ENCODE assay signal across 16 cellular contexts in genomic region chr12:92537235-92537960, GRCh38.
DNase-seq lines count a peak whose midpoint lies in the region; ATAC-seq and TF ChIP-seq lines count a peak whose summit lies in the region.
"Had no signal": no experiment of that assay in that cellular context is flagged by ENCODE, and none has a peak within 500 bp of the region (broad histone marks: within the 10 kb centered on the region; RNA-seq: fewer than 3 reads in every experiment).

No MANE protein-coding gene starts in this region.

- H3K4me3 ChIP-seq in osteoblast (ENCODE audit: insufficient read depth, low read length) = no peak overlapping the region
- H3K4me3 ChIP-seq: esophagus muscularis mucosa, right atrium auricular region, suprapubic skin had no signal

- no peaks in the 10 kb centered on the region for H3K27me3 Mint-ChIP-seq in CD4-positive, alpha-beta T cell

- peaks cover 50% of the 10 kb centered on the region for H3K4me1 Mint-ChIP-seq in CD4-positive, alpha-beta T cell (ENCODE audit: low read depth)

- CTCF ChIA-PET in CD4-positive, alpha-beta T cell (lab: Charles Lee) = no interaction called here

- H3K27ac ChIP-seq in CD4-positive, alpha-beta T cell (ENCODE audit: low read depth, low read length) = no peak overlapping the region
- H3K27ac ChIP-seq in osteoblast (ENCODE audit: low read depth, low read length) = no peak overlapping the region
- H3K27ac ChIP-seq: esophagus muscularis mucosa, suprapubic skin had no signal

- no peaks in the 10 kb centered on the region for H3K9me3 ChIP-seq in CD4-positive, alpha-beta T cell (ENCODE audit: control insufficient read depth, low read length)
- H3K9me3 ChIP-seq in osteoblast (ENCODE audit: low read depth, low read length) = no peaks in the 10 kb centered on the region
- H3K9me3 ChIP-seq: esophagus muscularis mucosa, right atrium auricular region, suprapubic skin had no signal

- POLR2A ChIA-PET in CD4-positive, alpha-beta T cell (lab: Charles Lee) = interaction anchor here (0.6 to 0.7 kb wide), 2 partner anchors 319 to 399 kb away, joined by 3 read pairs; no protein-coding TSS in a partner anchor

- H3K36me3 ChIP-seq in osteoblast (ENCODE audit: insufficient read depth, low read length) = no peaks in the 10 kb centered on the region
- H3K36me3 ChIP-seq: esophagus muscularis mucosa, right atrium auricular region, suprapubic skin had no signal

- intact Hi-C loops in CD4-positive, alpha-beta T cell (cut with DNase I, micrococcal nuclease) = no loop called here

- no peaks in the 10 kb centered on the region for H4K20me1 ChIP-seq in osteoblast (ENCODE audit: insufficient read depth, low read length)

- peaks cover 18% of the 10 kb centered on the region for H3K4me1 ChIP-seq in osteoblast (ENCODE audit: insufficient read depth, low read length)

- no peaks in the 10 kb centered on the region for H3K36me3 Mint-ChIP-seq in CD4-positive, alpha-beta T cell (ENCODE audit: low read depth)

- H3K79me2 ChIP-seq in osteoblast (ENCODE audit: insufficient read depth, low read length) = no peaks in the 10 kb centered on the region

- H3K9me3 Mint-ChIP-seq in CD4-positive, alpha-beta T cell = no peaks in the 10 kb centered on the region

- no peak overlapping the region for H3K4me3 Mint-ChIP-seq in CD4-positive, alpha-beta T cell

- peak overlapping the region; percentile 31 for H3K27ac Mint-ChIP-seq in CD4-positive, alpha-beta T cell

- H2AFZ ChIP-seq in osteoblast (ENCODE audit: low read length) = no peak overlapping the region

- no peak for ATAC-seq in CD4-positive, alpha-beta T cell (ENCODE audit: poor library complexity)
- ATAC-seq in GM19395 (IDR thresholded peaks at IDR 0.05; ENCODE audit: unreplicated experiment) = peak; percentile 45
- ATAC-seq in HG03039 (IDR thresholded peaks at IDR 0.05; ENCODE audit: unreplicated experiment) = no peak

- H3K4me2 ChIP-seq in osteoblast (ENCODE audit: insufficient read depth, low read length) = no peak overlapping the region

- no peaks in the 10 kb centered on the region for H3K27me3 ChIP-seq in CD4-positive, alpha-beta T cell (ENCODE audit: control insufficient read depth, insufficient read depth, low read length)
- no peaks in the 10 kb centered on the region for H3K27me3 ChIP-seq in osteoblast (ENCODE audit: insufficient read depth, low read length)
- H3K27me3 ChIP-seq: esophagus muscularis mucosa, right atrium auricular region, suprapubic skin had no signal

- no peak for DNase-seq in CD4-positive, alpha-beta T cell
- DNase-seq in SW480 (ENCODE audit: low spot score) (peak; percentile 56), fibroblast of peridontal ligament (ENCODE audit: extremely low read depth) (peak; percentile 41), osteoblast (ENCODE audit: insufficient read length, low spot score, missing footprints) (no peak), OCI-M1 (lab: John Stamatoyannopoulos, UW) (no peak), NCI-H2171 (lab: John Stamatoyannopoulos, UW) (no peak)
- DNase-seq: activated effector memory CD4-positive, alpha-beta T cell treated with Interleukin-2 at 50 U/mL for 16 hours; C1 segment of cervical spinal cord; GF-D8; NCI-H510A treated with DMSO at 0.1 percent for 48 hours; SHP77 had no signal

- TF ChIP-seq CTCF in CD4-positive, alpha-beta T cell (IDR thresholded peaks at IDR 0.05) = no peak
- TF ChIP-seq CTCF in osteoblast (IDR thresholded peaks at IDR 0.05; ENCODE audit: extremely low read depth, low read depth, low read length) = no peak

Comparison
In these comparisons a context has a peak if more than half of its experiments do, and no peak if none do; other contexts are left out.
1. DNase-seq: peak in SW480 (single experiment) and fibroblast of peridontal ligament (single experiment); none in CD4-positive, alpha-beta T cell (0 of 10), osteoblast (single experiment), OCI-M1 (single experiment) and NCI-H2171 (single experiment).